17 cellular contexts compared by ENCODE assay signal in genomic region chr4:78781925-78782324, GRCh38. TPM values are rescaled to one million over a fixed set of nuclear protein-coding genes. Genes with fewer than 3 reads are reported as not detected.
DNase-seq lines count a peak whose midpoint lies in the region; ATAC-seq, FAIRE-seq and TF ChIP-seq lines count a peak whose summit lies in the region.
"Had no signal": no experiment of that assay in that cellular context is flagged by ENCODE, and none has a peak within 500 bp of the region (broad histone marks: within the 10 kb centered on the region; RNA-seq: fewer than 3 reads in every experiment).

No MANE protein-coding gene starts in this region.

- H3K27me3 ChIP-seq in BLaER1: no peaks in the 10 kb centered on the region
- H3K27me3 ChIP-seq in esophagus squamous epithelium: no peaks in the 10 kb centered on the region
- H3K27me3 ChIP-seq: adrenal gland had no signal

- ATAC-seq in HG03520 (IDR thresholded peaks at IDR 0.05; ENCODE audit: unreplicated experiment): no peak
- ATAC-seq in GM21786 (IDR thresholded peaks at IDR 0.05; ENCODE audit: unreplicated experiment): no peak
- ATAC-seq in GM21737 (IDR thresholded peaks at IDR 0.05; ENCODE audit: unreplicated experiment): no peak
- ATAC-seq: Panc1 had no signal

- H3K36me3 ChIP-seq in BLaER1: peaks cover 19% of the 10 kb centered on the region
- no peaks in the 10 kb centered on the region for H3K36me3 ChIP-seq in esophagus squamous epithelium
- H3K36me3 ChIP-seq: adrenal gland had no signal

- 71 to 75% methylated on average over 3 of the region's 3 CpGs for WGBS in esophagus squamous epithelium, 2 donors

- H3K4me3 ChIP-seq in BLaER1 (no peak overlapping the region), esophagus squamous epithelium (no peak overlapping the region)
- H3K4me3 ChIP-seq: adrenal gland had no signal

- peak; percentile 88 for FAIRE-seq in GM12892 (lab: Jason Lieb, UNC)

- no peak for TF ChIP-seq POLR2A in GM12892 (IDR thresholded peaks at IDR 0.05; ENCODE audit: low read depth, low read length)
- no peak for TF ChIP-seq POLR2A in esophagus squamous epithelium (IDR thresholded peaks at IDR 0.05)

- TF ChIP-seq CTCF in esophagus squamous epithelium (IDR thresholded peaks at IDR 0.05): no peak

- DNase-seq in GM12892 (ENCODE audit: insufficient read length) (no peak), NOMO-1 treated with DMSO at 0.1 percent for 48 hours (lab: John Stamatoyannopoulos, UW; ENCODE audit: unreplicated experiment) (peak; percentile 52), esophagus squamous epithelium (lab: John Stamatoyannopoulos, UW) (no peak), NCI-H345 treated with DMSO at 0.1 percent for 48 hours (lab: John Stamatoyannopoulos, UW; ENCODE audit: unreplicated experiment) (no peak)
- DNase-seq: adrenal gland; central memory CD4-positive, alpha-beta T cell; effector memory CD4-positive, alpha-beta T cell; hippocampal formation; NCI-H1436; occipital lobe; stimulated activated CD4-positive, alpha-beta T cell treated with anti-CD3 and anti-CD28 coated beads, Interleukin-4, amount 100 ng/mL, for 1 hour had no signal

- H3K4me2 ChIP-seq in BLaER1: peak overlapping the region; percentile 29

- H3K9me3 ChIP-seq in BLaER1: peaks cover 16% of the 10 kb centered on the region; the same call in 1 of the 2 replicates
- no peaks in the 10 kb centered on the region for H3K9me3 ChIP-seq in esophagus squamous epithelium
- H3K9me3 ChIP-seq: adrenal gland, Caco-2 had no signal

- H3K4me1 ChIP-seq in BLaER1 (peaks cover 80% of the 10 kb centered on the region), esophagus squamous epithelium (peaks cover 15 to 84% (median 23%) of the 10 kb centered on the region in 3 donors)

- no peak overlapping the region for H3K9ac ChIP-seq in BLaER1

- intact Hi-C loops in esophagus squamous epithelium (cut with DNase I): no loop called here

- H3K27ac ChIP-seq in BLaER1 (no peak overlapping the region), esophagus squamous epithelium (peak overlapping the region in 3 of 4 donors; percentile 10 to 39 (median 14))
- H3K27ac ChIP-seq: adrenal gland had no signal

- peaks cover 42% of the 10 kb centered on the region; the same call in 1 of the 2 replicates for H4K20me1 ChIP-seq in BLaER1

RNA-seq across cellular contexts. Expression of gene BMP2K, which starts 5.8 kb away (rescaled TPM):
- polyA plus RNA-seq in GM12892 (2012; ENCODE audit: missing spikeins): 12.2 TPM
- total RNA-seq in esophagus squamous epithelium: 10 to 100 TPM; 27.4 to 47.3 (median 33.7) TPM
